8 cellular contexts compared by ENCODE assay signal in genomic region chr5:15003511-15003920, GRCh38.
DNase-seq lines count a peak whose midpoint lies in the region; ATAC-seq, FAIRE-seq and TF ChIP-seq lines count a peak whose summit lies in the region.

No MANE protein-coding gene starts in this region.

- WGBS in small intestine, 3 donors: 21 to 44% (median 29%) methylated on average over 4 of the region's 4 CpGs

- H3K27me3 Mint-ChIP-seq in T-helper 17 cell: no peaks in the 10 kb centered on the region

- ATAC-seq in GM18519 (IDR thresholded peaks at IDR 0.05; ENCODE audit: low FRiP score, unreplicated experiment) (peak; percentile 91), HG02981 (IDR thresholded peaks at IDR 0.05; ENCODE audit: unreplicated experiment) (peak; percentile 94), T-helper 17 cell (peak; percentile 98)

- no peak overlapping the region for H3K4me3 Mint-ChIP-seq in T-helper 17 cell

- H3K36me3 ChIP-seq in A673 (ENCODE audit: insufficient read depth, low read length, poor library complexity, severe bottlenecking) (no peaks in the 10 kb centered on the region), small intestine (ENCODE audit: control insufficient read depth in 2 of 2, insufficient read depth in 2 of 2, low read length in 2 of 2) (no peaks in the 10 kb centered on the region)

- intact Hi-C loops in A673 (cut with micrococcal nuclease; ENCODE audit: unreplicated experiment): loop anchor here (1.0 to 10.0 kb wide), 5 partner anchors 56 to 1019 kb away; partner anchors contain the start of gene ANKH

- H3K4me3 ChIP-seq in A673 (ENCODE audit: low read depth, low read length, poor library complexity, severe bottlenecking) (no peak overlapping the region), astrocyte of the cerebellum (ENCODE audit: low read depth, low read length) (no peak overlapping the region), small intestine (ENCODE audit: low read depth in 1 of 2, low read length in 2 of 2) (no peak overlapping the region)

- H3K27me3 ChIP-seq in A673 (replicated peaks; ENCODE audit: insufficient read depth, low read depth, low read length, poor library complexity): peaks cover 16% of the 10 kb centered on the region
- H3K27me3 ChIP-seq in small intestine (ENCODE audit: control insufficient read depth in 2 of 2, insufficient read depth in 2 of 2, low read length in 2 of 2): no peaks in the 10 kb centered on the region

- BruUV-seq in A673 (replicated peaks; lab: Mats Ljungman, UMichigan): no TSS peak

- POLR2A ChIA-PET in A673 (lab: Charles Lee; ENCODE audit: low non-redundant PET): no interaction called here

- no peak for FAIRE-seq in small intestine (lab: Jason Lieb, UNC)

- CTCF ChIA-PET in A673 (lab: Charles Lee): interaction anchor here (0.6 to 1.2 kb wide), 3 partner anchors 11 to 279 kb away, joined by 3 to 6 read pairs (median 3); no protein-coding TSS in a partner anchor

- no peak overlapping the region for H3K27ac ChIP-seq in A673 (ENCODE audit: low read depth, low read length, poor library complexity, severe bottlenecking)
- no peak overlapping the region for H3K27ac ChIP-seq in small intestine (ENCODE audit: low read depth in 1 of 2, low read length in 1 of 2)

- H3K9me3 ChIP-seq in A673 (ENCODE audit: low read depth, low read length, poor library complexity, severe bottlenecking): no peaks in the 10 kb centered on the region
- no peaks in the 10 kb centered on the region for H3K9me3 ChIP-seq in T-helper 17 cell (ENCODE audit: control insufficient read depth, low read length, poor library complexity, severe bottlenecking)
- H3K9me3 ChIP-seq in small intestine (ENCODE audit: control insufficient read depth, low read depth): no peaks in the 10 kb centered on the region

- H3K4me1 Mint-ChIP-seq in T-helper 17 cell: peaks cover 8% of the 10 kb centered on the region

- in situ Hi-C loops in astrocyte of the cerebellum (cut with HindIII; ENCODE audit: low sequenced_read_pairs): loop anchor here (5.0 kb wide), 3 partner anchors 91 to 271 kb away; partner anchors contain the start of gene ANKH

- DNase-seq in A673 (ENCODE audit: low spot score) (peak; percentile 79), NCI-H187 (lab: John Stamatoyannopoulos, UW) (peak; percentile 34 to 75), T-helper 17 cell (peak; percentile 17 to 30 (median 17)), astrocyte of the cerebellum (ENCODE audit: low read depth) (peak; percentile 57), hepatic stellate cell (ENCODE audit: low spot score) (peak; percentile 69), small intestine (peak; percentile 80)

- H3K27ac Mint-ChIP-seq in T-helper 17 cell: no peak overlapping the region

- H3K36me3 Mint-ChIP-seq in T-helper 17 cell (ENCODE audit: low read depth): no peaks in the 10 kb centered on the region

- TF ChIP-seq CTCF in A673 (conservative IDR thresholded peaks at IDR 0.05; ENCODE audit: low read depth, low read length) (peak; percentile 85), astrocyte of the cerebellum (IDR thresholded peaks at IDR 0.05; ENCODE audit: low read depth, low read length, missing control alignments) (peak; percentile 76)

- H3K4me1 ChIP-seq in A673 (ENCODE audit: insufficient read depth, low read length, poor library complexity, severe bottlenecking) (no peaks in the 10 kb centered on the region), small intestine (ENCODE audit: control insufficient read depth in 2 of 2, insufficient read depth in 1 of 2, low read depth in 1 of 2, low read length in 1 of 2) (peaks cover 0 to 4% of the 10 kb centered on the region in 2 donors)

Comparison
In these comparisons a context has a peak if more than half of its experiments do, and no peak if none do; other contexts are left out.
1. DNase-seq: peak in every context shown above with its lines; median percentile 80 in small intestine; 79 in A673; 69 in hepatic stellate cell; 57 in astrocyte of the cerebellum; 54 in NCI-H187; 17 in T-helper 17 cell.